In the genomic region with DNA sequence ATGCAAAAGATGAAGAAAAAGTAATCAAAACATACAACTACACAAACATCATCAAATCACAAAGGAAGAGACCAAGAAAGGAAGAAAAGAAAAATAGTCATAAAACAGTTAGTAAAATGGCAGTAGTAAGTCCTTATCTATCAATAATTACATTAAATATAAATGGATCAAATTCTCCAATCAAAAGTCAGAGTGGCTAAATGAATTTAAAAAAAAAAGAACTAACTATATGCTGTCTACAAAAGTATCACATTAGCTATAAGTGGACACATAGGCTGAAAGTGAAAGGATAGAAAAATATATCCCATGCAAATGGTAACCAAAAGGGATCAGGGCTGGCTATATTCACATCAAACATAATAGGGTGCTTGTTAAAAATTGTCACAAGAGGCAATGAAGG, we compare ENCODE assay signal across 8 cellular contexts.
"Had no signal": no experiment of that assay in that cellular context is flagged by ENCODE, and none has a peak within 500 bp of the region (broad histone marks: within the 10 kb centered on the region; RNA-seq: fewer than 3 reads in every experiment).

No MANE protein-coding gene starts in this region.

- H3K4me3 ChIP-seq: GM12878 had no signal

- DNase-seq: GDM1, GF-D8 had no signal

- ATAC-seq: GM12878 had no signal

- FAIRE-seq: G401.6, GM12878, GM12891, GM12892, GM18507, GM19239 had no signal
